2 cellular contexts compared by ENCODE assay signal in the genomic region with DNA sequence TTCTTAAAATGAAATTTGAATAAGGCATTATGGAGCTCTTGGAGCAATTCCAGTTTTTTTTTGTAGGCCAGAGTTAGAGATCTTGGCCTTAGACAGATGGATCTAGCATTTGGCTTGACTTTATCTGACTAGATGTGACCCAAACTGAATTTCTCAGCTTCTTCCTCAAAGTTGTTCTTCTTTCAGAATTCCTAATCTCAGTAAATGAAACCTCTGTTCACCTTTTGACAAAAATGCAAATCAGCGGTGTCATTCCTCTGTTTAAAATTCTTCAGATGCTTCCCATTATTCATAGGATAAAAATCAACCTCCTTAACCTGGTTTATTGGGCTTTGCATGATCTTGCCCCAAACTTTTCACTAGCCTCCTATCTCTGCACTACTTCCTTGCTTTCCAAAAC.
TF ChIP-seq lines count a peak whose summit lies in the region.

No MANE protein-coding gene starts in this region.

TF ChIP-seq in IMR-90, 13 proteins besides CTCF, POLR2A, EP300 and RAD21:
- no peak for TF ChIP-seq MAZ (IDR thresholded peaks at IDR 0.05; ENCODE audit: borderline replicate concordance, low read depth, low read length)
- no peak for TF ChIP-seq MAFK (IDR thresholded peaks at IDR 0.05; ENCODE audit: low read depth, low read length)
- no peak for TF ChIP-seq FOS (IDR thresholded peaks at IDR 0.05; ENCODE audit: low read depth, low read length)
- TF ChIP-seq MXI1 (IDR thresholded peaks at IDR 0.05; ENCODE audit: borderline replicate concordance, low read depth, low read length): no peak
- no peak for TF ChIP-seq CHD1 (IDR thresholded peaks at IDR 0.05; ENCODE audit: low read depth, low read length)
- TF ChIP-seq CEBPB (IDR thresholded peaks at IDR 0.05; ENCODE audit: low read depth, low read length): no peak
- no peak for TF ChIP-seq RCOR1 (IDR thresholded peaks at IDR 0.05; ENCODE audit: insufficient replicate concordance, low read length)
- TF ChIP-seq, protein P1, sequence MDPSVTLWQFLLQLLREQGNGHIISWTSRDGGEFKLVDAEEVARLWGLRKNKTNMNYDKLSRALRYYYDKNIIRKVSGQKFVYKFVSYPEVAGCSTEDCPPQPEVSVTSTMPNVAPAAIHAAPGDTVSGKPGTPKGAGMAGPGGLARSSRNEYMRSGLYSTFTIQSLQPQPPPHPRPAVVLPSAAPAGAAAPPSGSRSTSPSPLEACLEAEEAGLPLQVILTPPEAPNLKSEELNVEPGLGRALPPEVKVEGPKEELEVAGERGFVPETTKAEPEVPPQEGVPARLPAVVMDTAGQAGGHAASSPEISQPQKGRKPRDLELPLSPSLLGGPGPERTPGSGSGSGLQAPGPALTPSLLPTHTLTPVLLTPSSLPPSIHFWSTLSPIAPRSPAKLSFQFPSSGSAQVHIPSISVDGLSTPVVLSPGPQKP (IDR thresholded peaks at IDR 0.05; ENCODE audit: borderline replicate concordance, low read depth, low read length): no peak
- TF ChIP-seq, protein P2, sequence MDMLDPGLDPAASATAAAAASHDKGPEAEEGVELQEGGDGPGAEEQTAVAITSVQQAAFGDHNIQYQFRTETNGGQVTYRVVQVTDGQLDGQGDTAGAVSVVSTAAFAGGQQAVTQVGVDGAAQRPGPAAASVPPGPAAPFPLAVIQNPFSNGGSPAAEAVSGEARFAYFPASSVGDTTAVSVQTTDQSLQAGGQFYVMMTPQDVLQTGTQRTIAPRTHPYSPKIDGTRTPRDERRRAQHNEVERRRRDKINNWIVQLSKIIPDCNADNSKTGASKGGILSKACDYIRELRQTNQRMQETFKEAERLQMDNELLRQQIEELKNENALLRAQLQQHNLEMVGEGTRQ (IDR thresholded peaks at IDR 0.05; ENCODE audit: low read depth, low read length): no peak
- TF ChIP-seq RFX5 (IDR thresholded peaks at IDR 0.05; ENCODE audit: low read depth, low read length): no peak
- no peak for TF ChIP-seq BHLHE40 (IDR thresholded peaks at IDR 0.05; ENCODE audit: low read depth, low read length)
- no peak for TF ChIP-seq SMC3 (IDR thresholded peaks at IDR 0.05; ENCODE audit: low read depth, low read length)
- TF ChIP-seq NFE2L2 (IDR thresholded peaks at IDR 0.05; ENCODE audit: low read depth, low read length): no peak

TF ChIP-seq in WTC11, 78 proteins besides CTCF, POLR2A, EP300 and RAD21:
- TF ChIP-seq ZNF416 (CRISPR knock-in tag; IDR thresholded peaks at IDR 0.05): no peak
- TF ChIP-seq ZNF138 (CRISPR knock-in tag; conservative IDR thresholded peaks at IDR 0.05): no peak
- no peak for TF ChIP-seq CBFB (CRISPR knock-in tag; IDR thresholded peaks at IDR 0.05; ENCODE audit: low read depth)
- no peak for TF ChIP-seq EMX1 (CRISPR knock-in tag; IDR thresholded peaks at IDR 0.05)
- TF ChIP-seq, protein P3, sequence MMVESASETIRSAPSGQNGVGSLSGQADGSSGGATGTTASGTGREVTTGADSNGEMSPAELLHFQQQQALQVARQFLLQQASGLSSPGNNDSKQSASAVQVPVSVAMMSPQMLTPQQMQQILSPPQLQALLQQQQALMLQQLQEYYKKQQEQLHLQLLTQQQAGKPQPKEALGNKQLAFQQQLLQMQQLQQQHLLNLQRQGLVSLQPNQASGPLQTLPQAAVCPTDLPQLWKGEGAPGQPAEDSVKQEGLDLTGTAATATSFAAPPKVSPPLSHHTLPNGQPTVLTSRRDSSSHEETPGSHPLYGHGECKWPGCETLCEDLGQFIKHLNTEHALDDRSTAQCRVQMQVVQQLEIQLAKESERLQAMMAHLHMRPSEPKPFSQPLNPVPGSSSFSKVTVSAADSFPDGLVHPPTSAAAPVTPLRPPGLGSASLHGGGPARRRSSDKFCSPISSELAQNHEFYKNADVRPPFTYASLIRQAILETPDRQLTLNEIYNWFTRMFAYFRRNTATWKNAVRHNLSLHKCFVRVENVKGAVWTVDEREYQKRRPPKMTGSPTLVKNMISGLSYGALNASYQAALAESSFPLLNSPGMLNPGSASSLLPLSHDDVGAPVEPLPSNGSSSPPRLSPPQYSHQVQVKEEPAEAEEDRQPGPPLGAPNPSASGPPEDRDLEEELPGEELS (CRISPR knock-in tag; IDR thresholded peaks at IDR 0.05): no peak
- TF ChIP-seq, protein P4, sequence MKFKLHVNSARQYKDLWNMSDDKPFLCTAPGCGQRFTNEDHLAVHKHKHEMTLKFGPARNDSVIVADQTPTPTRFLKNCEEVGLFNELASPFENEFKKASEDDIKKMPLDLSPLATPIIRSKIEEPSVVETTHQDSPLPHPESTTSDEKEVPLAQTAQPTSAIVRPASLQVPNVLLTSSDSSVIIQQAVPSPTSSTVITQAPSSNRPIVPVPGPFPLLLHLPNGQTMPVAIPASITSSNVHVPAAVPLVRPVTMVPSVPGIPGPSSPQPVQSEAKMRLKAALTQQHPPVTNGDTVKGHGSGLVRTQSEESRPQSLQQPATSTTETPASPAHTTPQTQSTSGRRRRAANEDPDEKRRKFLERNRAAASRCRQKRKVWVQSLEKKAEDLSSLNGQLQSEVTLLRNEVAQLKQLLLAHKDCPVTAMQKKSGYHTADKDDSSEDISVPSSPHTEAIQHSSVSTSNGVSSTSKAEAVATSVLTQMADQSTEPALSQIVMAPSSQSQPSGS (CRISPR knock-in tag; IDR thresholded peaks at IDR 0.05; ENCODE audit: borderline replicate concordance, low read depth): no peak
- TF ChIP-seq TP53 (CRISPR knock-in tag; IDR thresholded peaks at IDR 0.05): no peak
- TF ChIP-seq ZNF232 (CRISPR knock-in tag; IDR thresholded peaks at IDR 0.05): no peak
- no peak for TF ChIP-seq TEAD1 (CRISPR knock-in tag; IDR thresholded peaks at IDR 0.05)
- no peak for TF ChIP-seq NFYB (CRISPR knock-in tag; conservative IDR thresholded peaks at IDR 0.05; ENCODE audit: low read depth)
- no peak for TF ChIP-seq CREM (CRISPR knock-in tag; IDR thresholded peaks at IDR 0.05)
